ENCODE assay signal across 11 cellular contexts in genomic region chr3:31105438-31106077, GRCh38.
DNase-seq lines count a peak whose midpoint lies in the region; ATAC-seq, FAIRE-seq and TF ChIP-seq lines count a peak whose summit lies in the region.
"Had no signal": no experiment of that assay in that cellular context is flagged by ENCODE, and none has a peak within 500 bp of the region (broad histone marks: within the 10 kb centered on the region; RNA-seq: fewer than 3 reads in every experiment).

No MANE protein-coding gene starts in this region.

- DNase-seq in activated CD4-positive, alpha-beta T cell treated with anti-CD3 and anti-CD28 coated beads for 48 hours, result peak; percentile 37
- DNase-seq in activated CD4-positive, alpha-beta T cell treated with anti-CD3 and anti-CD28 coated beads, Interleukin-2, amount 50 U/mL, for 4 hours, result no peak
- DNase-seq in NCI-H226 (peak; percentile 79), bronchial epithelial cell (ENCODE audit: low read depth) (peak; percentile 99), sciatic nerve (ENCODE audit: low spot score) (no peak), inferior parietal cortex (ENCODE audit: extremely low spot score) (no peak), HepG2 (ENCODE audit: low spot score) (no peak)
- DNase-seq: anterior cingulate cortex, NCI-H1092 had no signal

- no TSS peak for BruUV-seq in HepG2 (replicated peaks; lab: Mats Ljungman, UMichigan)

- no peak for TF ChIP-seq POLR2A in HepG2 (IDR thresholded peaks at IDR 0.05; ENCODE audit: insufficient read depth in 1 of 2, low read depth in 2 of 2, low read length in 2 of 2)

- CTCF ChIA-PET in HepG2 (lab: Yijun Ruan, JAX; ENCODE audit: low intra/inter-chr PET ratio, low total read pairs), result no interaction called here

- H3K36me3 ChIP-seq in bronchial epithelial cell (ENCODE audit: control insufficient read depth, insufficient read depth, low read length) (no peaks in the 10 kb centered on the region), HepG2 (replicated peaks in 1 of 2; ENCODE audit: control insufficient read depth in 1 of 2, insufficient read depth in 2 of 2, low read length in 2 of 2) (no peaks in the 10 kb centered on the region)
- H3K36me3 ChIP-seq: BLaER1 treated with 17β-estradiol and CSF1 and Interleukin-3, amounts not matched to agents 10 nM and 100 nM had no signal

- no peaks in the 10 kb centered on the region for H3K9me3 ChIP-seq in HepG2 (ENCODE audit: low read length)

- POLR2A ChIA-PET in HepG2 (lab: Yijun Ruan, JAX), result no interaction called here

- intact Hi-C loops in sciatic nerve (cut with DNase I) (no loop called here), HepG2 (cut with micrococcal nuclease; ENCODE audit: unreplicated experiment) (no loop called here)

- in situ Hi-C loops in HepG2 (cut with HindIII; ENCODE audit: extremely low pct_ligation_motif_present, low pct_unique_long_range_greater_than_20kb), result no loop called here

- no peak overlapping the region for H3K4me2 ChIP-seq in HepG2 (ENCODE audit: low read depth, low read length)

- TF ChIP-seq CTCF in bronchial epithelial cell (IDR thresholded peaks at IDR 0.05; ENCODE audit: insufficient read depth, low read length, severe bottlenecking) (no peak), HepG2 (CRISPR knock-in tag; IDR thresholded peaks at IDR 0.05) (no peak)

- FAIRE-seq in bronchial epithelial cell (lab: Jason Lieb, UNC) (no peak), HepG2 (lab: Jason Lieb, UNC) (no peak)

- 64% methylated on average over 2 of the region's 2 CpGs for WGBS in HepG2 (ENCODE audit: low lambda C conversion rate)

- H3K27me3 ChIP-seq in bronchial epithelial cell (ENCODE audit: control insufficient read depth, insufficient read depth, low read length) (no peaks in the 10 kb centered on the region), HepG2 (ENCODE audit: control insufficient read depth in 1 of 2, insufficient read depth in 2 of 2, low read length in 2 of 2) (no peaks in the 10 kb centered on the region)
- H3K27me3 ChIP-seq: BLaER1 treated with 17β-estradiol and CSF1 and Interleukin-3, amounts not matched to agents 10 nM and 100 nM had no signal

- ATAC-seq in sciatic nerve (peak; percentile 51), HepG2 (no peak), GM18517 (IDR thresholded peaks at IDR 0.05; ENCODE audit: unreplicated experiment) (no peak)

- H3K4me3 ChIP-seq in bronchial epithelial cell (ENCODE audit: low read depth, low read length), result no peak overlapping the region
- no peak overlapping the region for H3K4me3 ChIP-seq in HepG2 (replicated peaks in 1 of 3; ENCODE audit: insufficient read depth in 1 of 3, low read depth in 2 of 3, low read length in 3 of 3)
- H3K4me3 ChIP-seq: BLaER1 treated with 17β-estradiol and CSF1 and Interleukin-3, amounts not matched to agents 10 nM and 100 nM had no signal

- TF ChIP-seq EP300 in HepG2 (IDR thresholded peaks at IDR 0.05; ENCODE audit: low read depth in 2 of 2, low read length in 2 of 2) (no peak), HepG2 (CRISPR knock-in tag; IDR thresholded peaks at IDR 0.05; ENCODE audit: borderline replicate concordance) (no peak)

- H4K20me1 ChIP-seq in HepG2 (ENCODE audit: insufficient read depth, low read length), result no peaks in the 10 kb centered on the region
- H4K20me1 ChIP-seq: BLaER1 treated with 17β-estradiol and CSF1 and Interleukin-3, amounts not matched to agents 10 nM and 100 nM had no signal

- H3K4me1 ChIP-seq in HepG2 (ENCODE audit: insufficient read depth, low read length), result no peaks in the 10 kb centered on the region

- H3K79me2 ChIP-seq in HepG2 (ENCODE audit: insufficient read depth, low read length), result no peaks in the 10 kb centered on the region

- H3K27ac ChIP-seq in HepG2 (ENCODE audit: extremely low read length, insufficient read depth, low read length), result no peak overlapping the region

- no peak for TF ChIP-seq RAD21 in HepG2 (CRISPR knock-in tag; IDR thresholded peaks at IDR 0.05)

- H3K9ac ChIP-seq in HepG2 (ENCODE audit: insufficient read depth, low read depth, low read length), result no peak overlapping the region
- H3K9ac ChIP-seq: BLaER1 treated with 17β-estradiol and CSF1 and Interleukin-3, amounts not matched to agents 10 nM and 100 nM had no signal

- no peak overlapping the region for H2AFZ ChIP-seq in HepG2 (ENCODE audit: low read length)

TF ChIP-seq in HepG2, 621 proteins besides CTCF, POLR2A, EP300 and RAD21:
- TF ChIP-seq, protein P1, sequence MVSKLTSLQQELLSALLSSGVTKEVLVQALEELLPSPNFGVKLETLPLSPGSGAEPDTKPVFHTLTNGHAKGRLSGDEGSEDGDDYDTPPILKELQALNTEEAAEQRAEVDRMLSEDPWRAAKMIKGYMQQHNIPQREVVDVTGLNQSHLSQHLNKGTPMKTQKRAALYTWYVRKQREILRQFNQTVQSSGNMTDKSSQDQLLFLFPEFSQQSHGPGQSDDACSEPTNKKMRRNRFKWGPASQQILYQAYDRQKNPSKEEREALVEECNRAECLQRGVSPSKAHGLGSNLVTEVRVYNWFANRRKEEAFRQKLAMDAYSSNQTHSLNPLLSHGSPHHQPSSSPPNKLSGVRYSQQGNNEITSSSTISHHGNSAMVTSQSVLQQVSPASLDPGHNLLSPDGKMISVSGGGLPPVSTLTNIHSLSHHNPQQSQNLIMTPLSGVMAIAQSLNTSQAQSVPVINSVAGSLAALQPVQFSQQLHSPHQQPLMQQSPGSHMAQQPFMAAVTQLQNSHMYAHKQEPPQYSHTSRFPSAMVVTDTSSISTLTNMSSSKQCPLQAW (CRISPR knock-in tag; IDR thresholded peaks at IDR 0.05), result no peak
- no peak for TF ChIP-seq ZBTB39 (CRISPR knock-in tag; IDR thresholded peaks at IDR 0.05)
- peak in 1 of 2 experiments; percentile 25; a peak in 1 of 4 replicates for TF ChIP-seq MAFK (conservative IDR thresholded peaks at IDR 0.05 in 1 of 2, IDR thresholded peaks at IDR 0.05 in 1 of 2; ENCODE audit: low read length in 2 of 2)

Comparison
In these comparisons a context has a peak if more than half of its experiments do, and no peak if none do; other contexts are left out.
1. DNase-seq: peak in activated CD4-positive, alpha-beta T cell treated with anti-CD3 and anti-CD28 coated beads for 48 hours (single experiment), NCI-H226 (single experiment) and bronchial epithelial cell (single experiment); none in activated CD4-positive, alpha-beta T cell treated with anti-CD3 and anti-CD28 coated beads, Interleukin-2, amount 50 U/mL, for 4 hours (0 of 2), sciatic nerve (single experiment), inferior parietal cortex (single experiment) and HepG2 (single experiment).